Comparison of ENCODE assay signal across 8 cellular contexts in genomic region chr22:45997077-45997774, GRCh38. TPM values are rescaled to one million over a fixed set of nuclear protein-coding genes. Genes with fewer than 3 reads are reported as not detected.
A peak's percentile ranks its signal among the peaks of the same experiment; 100 is the strongest.
DNase-seq lines count a peak whose midpoint lies in the region; ATAC-seq and TF ChIP-seq lines count a peak whose summit lies in the region.

No MANE protein-coding gene starts in this region.

- TF ChIP-seq CTCF in epithelial cell of esophagus (IDR thresholded peaks at IDR 0.05; ENCODE audit: insufficient read depth, low read depth, low read length, missing control alignments) (no peak), uterus (IDR thresholded peaks at IDR 0.05) (peak in 1 of 4 experiments; percentile 16)

- intact Hi-C loops in uterus (cut with DNase I; ENCODE audit: low total_unique reads) = loop anchor here (10.0 kb wide), 1 partner anchor 328 kb away; no protein-coding TSS in a partner anchor

- peak overlapping the region; percentile 72 to 75 for H3K27ac ChIP-seq in uterus

- H3K4me1 ChIP-seq in uterus = peaks cover 0 to 24% of the 10 kb centered on the region in 2 donors

- ATAC-seq in GM21528 (IDR thresholded peaks at IDR 0.05; ENCODE audit: low FRiP score, unreplicated experiment) (no peak), GM18519 (IDR thresholded peaks at IDR 0.05; ENCODE audit: low FRiP score, unreplicated experiment) (no peak)

- H3K36me3 ChIP-seq in uterus = no peaks in the 10 kb centered on the region

- H3K4me3 ChIP-seq in epithelial cell of esophagus (ENCODE audit: low read length) = no peak overlapping the region
- H3K4me3 ChIP-seq in uterus = no peak overlapping the region

- H3K9me3 ChIP-seq in uterus = no peaks in the 10 kb centered on the region

- DNase-seq in NOMO-1 (lab: John Stamatoyannopoulos, UW; ENCODE audit: unreplicated experiment in 2 of 2) (peak; percentile 71 to 76), NOMO-1 treated with DMSO at 0.1 percent for 48 hours (lab: John Stamatoyannopoulos, UW; ENCODE audit: unreplicated experiment) (no peak), SHP77 (lab: John Stamatoyannopoulos, UW) (peak; percentile 90 to 93), epithelial cell of esophagus (ENCODE audit: low read depth) (peak; percentile 43), midbrain (lab: John Stamatoyannopoulos, UW) (peak; percentile 81), uterus (peak; percentile 88 to 95)

- no peak for TF ChIP-seq POLR2A in uterus (IDR thresholded peaks at IDR 0.05)

- no peaks in the 10 kb centered on the region for H3K27me3 ChIP-seq in uterus

RNA-seq across cellular contexts. Expression of gene WNT7B, which starts 20.3 kb away (rescaled TPM):
- total RNA-seq in uterus = under 1 TPM in 1 of 4 donors, not detected in 3; 0.41 TPM
